In the genomic region with DNA sequence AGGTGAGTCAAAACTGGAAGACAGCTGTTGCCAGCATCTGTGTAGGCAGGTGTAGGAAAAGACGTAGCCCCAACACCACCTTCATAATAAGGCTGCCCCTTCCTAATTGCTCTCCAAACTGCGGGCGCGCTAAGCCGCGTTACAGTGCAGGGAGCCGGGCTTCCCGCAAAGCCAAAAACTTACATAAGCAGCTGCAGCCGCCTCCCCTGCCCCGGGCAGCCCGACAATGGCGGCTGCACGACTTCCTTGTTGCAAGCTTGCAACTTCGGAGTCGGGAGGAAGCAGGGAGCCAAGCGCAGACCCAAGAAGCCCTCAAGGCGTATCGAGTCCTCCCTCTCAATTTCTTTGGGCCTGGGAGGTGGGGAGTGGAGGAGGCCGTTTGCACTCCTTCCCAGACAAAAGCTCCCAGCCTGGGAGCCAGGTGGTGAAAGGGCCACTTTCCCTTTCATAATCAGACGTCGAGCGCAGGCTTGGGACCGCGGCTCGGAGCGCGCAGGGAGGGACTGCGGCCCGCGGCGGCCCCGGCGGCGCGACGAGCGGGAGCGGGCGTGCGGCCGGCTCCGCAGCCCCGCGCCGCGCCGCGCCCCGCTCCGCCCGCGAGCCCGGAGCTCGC, we compare ENCODE assay signal across 8 cellular contexts. TPM values are rescaled to one million over a fixed set of nuclear protein-coding genes. Genes with fewer than 3 reads are reported as not detected.
A peak's percentile ranks its signal among the peaks of the same experiment; 100 is the strongest.
DNase-seq lines count a peak whose midpoint lies in the region; ATAC-seq, FAIRE-seq and TF ChIP-seq lines count a peak whose summit lies in the region.

No MANE protein-coding gene starts in this region.

- ATAC-seq in HG02610 (IDR thresholded peaks at IDR 0.05; ENCODE audit: unreplicated experiment) (peak; percentile 29), WTC11 (peak; percentile 22; the same call in 1 of the 2 replicates), left colon (peak; percentile 1)

- H3K27me3 Mint-ChIP-seq in WTC11 (ENCODE audit: low read depth), result peaks cover 30% of the 10 kb centered on the region

- no peaks in the 10 kb centered on the region for H3K9me3 Mint-ChIP-seq in WTC11

- H3K27ac Mint-ChIP-seq in WTC11, result peak overlapping the region; percentile 53

- peaks cover 21% of the 10 kb centered on the region for H3K36me3 Mint-ChIP-seq in WTC11

- peaks cover 22% of the 10 kb centered on the region for H3K4me1 Mint-ChIP-seq in WTC11

- H3K27ac ChIP-seq in caudate nucleus (ENCODE audit: low read depth, low read length), result peak overlapping the region; percentile 98

- CTCF ChIA-PET in WTC11 (lab: Charles Lee), result interaction anchor here (1.2 to 1.3 kb wide), 2 partner anchors 57 to 252 kb away, joined by 4 to 8 read pairs; no protein-coding TSS in a partner anchor

- intact Hi-C loops in left colon (cut with DNase I, micrococcal nuclease), result loop anchor here in 1 of 2 donors (5.0 kb wide), 1 partner anchor 57 kb away; no protein-coding TSS in a partner anchor

- TF ChIP-seq CTCF in WTC11 (IDR thresholded peaks at IDR 0.05), result no peak

- DNase-seq in GM12892 (ENCODE audit: insufficient read length) (no peak), NCI-H146 (lab: John Stamatoyannopoulos, UW) (peak; percentile 89), WTC11 (ENCODE audit: low spot score) (peak; percentile 47), caudate nucleus (lab: John Stamatoyannopoulos, UW) (peak in 47 of 61 donors; percentile 7 to 79 (median 49)), left colon (peak; percentile 54 to 72), NCI-H1048 (lab: John Stamatoyannopoulos, UW) (no peak)
- peak; percentile 58 for DNase-seq in stimulated activated CD4-positive, alpha-beta T cell treated with anti-CD3 and anti-CD28 coated beads, Interleukin-4, amount 100 ng/mL, for 1 hour

- peak overlapping the region; percentile 79 for H3K4me3 Mint-ChIP-seq in WTC11

- TF ChIP-seq POLR2A in GM12892 (IDR thresholded peaks at IDR 0.05; ENCODE audit: low read depth, low read length), result peak; percentile 70

- POLR2A ChIA-PET in WTC11 (lab: Charles Lee), result interaction anchor here (0.6 to 3.2 kb wide), 5 partner anchors 57 to 1456 kb away, joined by 3 to 25 read pairs (median 3); no protein-coding TSS in a partner anchor

- FAIRE-seq in GM12892 (lab: Jason Lieb, UNC), result peak; percentile 53

TF ChIP-seq in WTC11, 78 proteins besides CTCF, POLR2A, EP300 and RAD21 (continues in another document):
- TF ChIP-seq CREM (CRISPR knock-in tag; IDR thresholded peaks at IDR 0.05), result no peak
- no peak for TF ChIP-seq ZNF263 (CRISPR knock-in tag; IDR thresholded peaks at IDR 0.05; ENCODE audit: low read depth)
- no peak for TF ChIP-seq NFATC4 (CRISPR knock-in tag; IDR thresholded peaks at IDR 0.05)
- TF ChIP-seq, protein P1, sequence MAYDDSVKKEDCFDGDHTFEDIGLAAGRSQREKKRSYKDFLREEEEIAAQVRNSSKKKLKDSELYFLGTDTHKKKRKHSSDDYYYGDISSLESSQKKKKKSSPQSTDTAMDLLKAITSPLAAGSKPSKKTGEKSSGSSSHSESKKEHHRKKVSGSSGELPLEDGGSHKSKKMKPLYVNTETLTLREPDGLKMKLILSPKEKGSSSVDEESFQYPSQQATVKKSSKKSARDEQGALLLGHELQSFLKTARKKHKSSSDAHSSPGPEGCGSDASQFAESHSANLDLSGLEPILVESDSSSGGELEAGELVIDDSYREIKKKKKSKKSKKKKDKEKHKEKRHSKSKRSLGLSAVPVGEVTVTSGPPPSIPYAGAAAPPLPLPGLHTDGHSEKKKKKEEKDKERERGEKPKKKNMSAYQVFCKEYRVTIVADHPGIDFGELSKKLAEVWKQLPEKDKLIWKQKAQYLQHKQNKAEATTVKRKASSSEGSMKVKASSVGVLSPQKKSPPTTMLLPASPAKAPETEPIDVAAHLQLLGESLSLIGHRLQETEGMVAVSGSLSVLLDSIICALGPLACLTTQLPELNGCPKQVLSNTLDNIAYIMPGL (CRISPR knock-in tag; IDR thresholded peaks at IDR 0.05), result 0 out of 2 replicates have a peak, but pooled peaks have one; percentile 46
- peak; percentile 53; the same call in 1 of the 2 replicates for TF ChIP-seq GABPB1 (CRISPR knock-in tag; IDR thresholded peaks at IDR 0.05)
- TF ChIP-seq ELF4 (CRISPR knock-in tag; IDR thresholded peaks at IDR 0.05; ENCODE audit: low read depth), result no peak
- TF ChIP-seq, protein P2, sequence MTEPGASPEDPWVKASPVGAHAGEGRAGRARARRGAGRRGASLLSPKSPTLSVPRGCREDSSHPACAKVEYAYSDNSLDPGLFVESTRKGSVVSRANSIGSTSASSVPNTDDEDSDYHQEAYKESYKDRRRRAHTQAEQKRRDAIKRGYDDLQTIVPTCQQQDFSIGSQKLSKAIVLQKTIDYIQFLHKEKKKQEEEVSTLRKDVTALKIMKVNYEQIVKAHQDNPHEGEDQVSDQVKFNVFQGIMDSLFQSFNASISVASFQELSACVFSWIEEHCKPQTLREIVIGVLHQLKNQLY (CRISPR knock-in tag; IDR thresholded peaks at IDR 0.05), result no peak
- TF ChIP-seq SMAD4 (CRISPR knock-in tag; IDR thresholded peaks at IDR 0.05), result 0 out of 2 replicates have a peak, but pooled peaks have one; percentile 24
- TF ChIP-seq PRRX2 (CRISPR knock-in tag; IDR thresholded peaks at IDR 0.05), result no peak
- no peak for TF ChIP-seq TCF7 (CRISPR knock-in tag; IDR thresholded peaks at IDR 0.05; ENCODE audit: low read depth)
- TF ChIP-seq TEAD4 (CRISPR knock-in tag; IDR thresholded peaks at IDR 0.05), result peak; percentile 68; the same call in 1 of the 2 replicates
- TF ChIP-seq, protein P3, sequence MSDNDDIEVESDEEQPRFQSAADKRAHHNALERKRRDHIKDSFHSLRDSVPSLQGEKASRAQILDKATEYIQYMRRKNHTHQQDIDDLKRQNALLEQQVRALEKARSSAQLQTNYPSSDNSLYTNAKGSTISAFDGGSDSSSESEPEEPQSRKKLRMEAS (CRISPR knock-in tag; IDR thresholded peaks at IDR 0.05), result peak; percentile 51; the same call in 1 of the 2 replicates
- no peak for TF ChIP-seq ZNF416 (CRISPR knock-in tag; IDR thresholded peaks at IDR 0.05)
- TF ChIP-seq NR2C2 (CRISPR knock-in tag; IDR thresholded peaks at IDR 0.05), result no peak
- TF ChIP-seq, protein P4, sequence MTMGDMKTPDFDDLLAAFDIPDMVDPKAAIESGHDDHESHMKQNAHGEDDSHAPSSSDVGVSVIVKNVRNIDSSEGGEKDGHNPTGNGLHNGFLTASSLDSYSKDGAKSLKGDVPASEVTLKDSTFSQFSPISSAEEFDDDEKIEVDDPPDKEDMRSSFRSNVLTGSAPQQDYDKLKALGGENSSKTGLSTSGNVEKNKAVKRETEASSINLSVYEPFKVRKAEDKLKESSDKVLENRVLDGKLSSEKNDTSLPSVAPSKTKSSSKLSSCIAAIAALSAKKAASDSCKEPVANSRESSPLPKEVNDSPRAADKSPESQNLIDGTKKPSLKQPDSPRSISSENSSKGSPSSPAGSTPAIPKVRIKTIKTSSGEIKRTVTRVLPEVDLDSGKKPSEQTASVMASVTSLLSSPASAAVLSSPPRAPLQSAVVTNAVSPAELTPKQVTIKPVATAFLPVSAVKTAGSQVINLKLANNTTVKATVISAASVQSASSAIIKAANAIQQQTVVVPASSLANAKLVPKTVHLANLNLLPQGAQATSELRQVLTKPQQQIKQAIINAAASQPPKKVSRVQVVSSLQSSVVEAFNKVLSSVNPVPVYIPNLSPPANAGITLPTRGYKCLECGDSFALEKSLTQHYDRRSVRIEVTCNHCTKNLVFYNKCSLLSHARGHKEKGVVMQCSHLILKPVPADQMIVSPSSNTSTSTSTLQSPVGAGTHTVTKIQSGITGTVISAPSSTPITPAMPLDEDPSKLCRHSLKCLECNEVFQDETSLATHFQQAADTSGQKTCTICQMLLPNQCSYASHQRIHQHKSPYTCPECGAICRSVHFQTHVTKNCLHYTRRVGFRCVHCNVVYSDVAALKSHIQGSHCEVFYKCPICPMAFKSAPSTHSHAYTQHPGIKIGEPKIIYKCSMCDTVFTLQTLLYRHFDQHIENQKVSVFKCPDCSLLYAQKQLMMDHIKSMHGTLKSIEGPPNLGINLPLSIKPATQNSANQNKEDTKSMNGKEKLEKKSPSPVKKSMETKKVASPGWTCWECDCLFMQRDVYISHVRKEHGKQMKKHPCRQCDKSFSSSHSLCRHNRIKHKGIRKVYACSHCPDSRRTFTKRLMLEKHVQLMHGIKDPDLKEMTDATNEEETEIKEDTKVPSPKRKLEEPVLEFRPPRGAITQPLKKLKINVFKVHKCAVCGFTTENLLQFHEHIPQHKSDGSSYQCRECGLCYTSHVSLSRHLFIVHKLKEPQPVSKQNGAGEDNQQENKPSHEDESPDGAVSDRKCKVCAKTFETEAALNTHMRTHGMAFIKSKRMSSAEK (CRISPR knock-in tag; IDR thresholded peaks at IDR 0.05; ENCODE audit: borderline replicate concordance), result no peak
- TF ChIP-seq, protein P5, sequence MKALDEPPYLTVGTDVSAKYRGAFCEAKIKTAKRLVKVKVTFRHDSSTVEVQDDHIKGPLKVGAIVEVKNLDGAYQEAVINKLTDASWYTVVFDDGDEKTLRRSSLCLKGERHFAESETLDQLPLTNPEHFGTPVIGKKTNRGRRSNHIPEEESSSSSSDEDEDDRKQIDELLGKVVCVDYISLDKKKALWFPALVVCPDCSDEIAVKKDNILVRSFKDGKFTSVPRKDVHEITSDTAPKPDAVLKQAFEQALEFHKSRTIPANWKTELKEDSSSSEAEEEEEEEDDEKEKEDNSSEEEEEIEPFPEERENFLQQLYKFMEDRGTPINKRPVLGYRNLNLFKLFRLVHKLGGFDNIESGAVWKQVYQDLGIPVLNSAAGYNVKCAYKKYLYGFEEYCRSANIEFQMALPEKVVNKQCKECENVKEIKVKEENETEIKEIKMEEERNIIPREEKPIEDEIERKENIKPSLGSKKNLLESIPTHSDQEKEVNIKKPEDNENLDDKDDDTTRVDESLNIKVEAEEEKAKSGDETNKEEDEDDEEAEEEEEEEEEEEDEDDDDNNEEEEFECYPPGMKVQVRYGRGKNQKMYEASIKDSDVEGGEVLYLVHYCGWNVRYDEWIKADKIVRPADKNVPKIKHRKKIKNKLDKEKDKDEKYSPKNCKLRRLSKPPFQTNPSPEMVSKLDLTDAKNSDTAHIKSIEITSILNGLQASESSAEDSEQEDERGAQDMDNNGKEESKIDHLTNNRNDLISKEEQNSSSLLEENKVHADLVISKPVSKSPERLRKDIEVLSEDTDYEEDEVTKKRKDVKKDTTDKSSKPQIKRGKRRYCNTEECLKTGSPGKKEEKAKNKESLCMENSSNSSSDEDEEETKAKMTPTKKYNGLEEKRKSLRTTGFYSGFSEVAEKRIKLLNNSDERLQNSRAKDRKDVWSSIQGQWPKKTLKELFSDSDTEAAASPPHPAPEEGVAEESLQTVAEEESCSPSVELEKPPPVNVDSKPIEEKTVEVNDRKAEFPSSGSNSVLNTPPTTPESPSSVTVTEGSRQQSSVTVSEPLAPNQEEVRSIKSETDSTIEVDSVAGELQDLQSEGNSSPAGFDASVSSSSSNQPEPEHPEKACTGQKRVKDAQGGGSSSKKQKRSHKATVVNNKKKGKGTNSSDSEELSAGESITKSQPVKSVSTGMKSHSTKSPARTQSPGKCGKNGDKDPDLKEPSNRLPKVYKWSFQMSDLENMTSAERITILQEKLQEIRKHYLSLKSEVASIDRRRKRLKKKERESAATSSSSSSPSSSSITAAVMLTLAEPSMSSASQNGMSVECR (CRISPR knock-in tag; IDR thresholded peaks at IDR 0.05; ENCODE audit: borderline replicate concordance), result peak; percentile 47; the same call in 1 of the 2 replicates

RNA-seq across cellular contexts. Expression of a gene that starts 0.8 kb away (rescaled TPM):
- 7.4 TPM for polyA plus RNA-seq in GM12892 (2012; ENCODE audit: missing spikeins)
- total RNA-seq in WTC11 (2021) (15.1 to 16.9 TPM (median 16.7 TPM) in 3 replicates), left colon (1 to 10 TPM; 8.9 to 9.9 TPM)

Comparison
In these comparisons a context has a peak if more than half of its experiments do, and no peak if none do; other contexts are left out.
1. DNase-seq: peak in NCI-H146 (single experiment), WTC11 (single experiment), caudate nucleus (47 of 61), left colon (2 of 2) and stimulated activated CD4-positive, alpha-beta T cell treated with anti-CD3 and anti-CD28 coated beads, Interleukin-4, amount 100 ng/mL, for 1 hour (single experiment); none in GM12892 (single experiment) and NCI-H1048 (single experiment).
2. Peak in every context shown above with its lines, with median percentiles within 50 percentile points of each other: ATAC-seq.